In genomic region chr13:37934339-37935191, GRCh38 we compare ENCODE assay signal across 28 cellular contexts.
A peak's percentile ranks its signal among the peaks of the same experiment; 100 is the strongest.
DNase-seq lines count a peak whose midpoint lies in the region; ATAC-seq, FAIRE-seq and TF ChIP-seq lines count a peak whose summit lies in the region.
"Had no signal": no experiment of that assay in that cellular context is flagged by ENCODE, and none has a peak within 500 bp of the region (broad histone marks: within the 10 kb centered on the region; RNA-seq: fewer than 3 reads in every experiment).

No MANE protein-coding gene starts in this region.

- H3K14ac ChIP-seq in H1 (ENCODE audit: insufficient read length) = no peak overlapping the region

- H2BK12ac ChIP-seq in H1 (ENCODE audit: low read depth, low read length) = no peak overlapping the region

- intact Hi-C loops in esophagus muscularis mucosa (cut with DNase I) = no loop called here

- H3K27ac Mint-ChIP-seq in activated naive CD4-positive, alpha-beta T cell treated with anti-CD3 and anti-CD28 coated beads, Interleukin-2, amount 50 U/mL, for 72 hours = no peak overlapping the region
- H3K27ac Mint-ChIP-seq: activated T-cell treated with anti-CD3 and anti-CD28 coated beads, Interleukin-2, amount 50 U/mL, for 24 hours; stimulated activated naive CD8-positive, alpha-beta T cell treated with anti-CD3 and anti-CD28 coated beads, Interleukin-15, amount 100 ng/mL, for 72 hours had no signal

- no peaks in the 10 kb centered on the region for H3K27me3 ChIP-seq in H7 (ENCODE audit: control insufficient read depth, insufficient read depth, low read length)
- H3K27me3 ChIP-seq in H1 (replicated peaks in 1 of 4; ENCODE audit: control insufficient read depth in 3 of 4, extremely low read depth in 1 of 4, insufficient read depth in 3 of 4, low read length in 3 of 4) = no peaks in the 10 kb centered on the region
- H3K27me3 ChIP-seq in iPS-15b (ENCODE audit: control insufficient read depth, insufficient read depth, low read length) = no peaks in the 10 kb centered on the region
- H3K27me3 ChIP-seq in esophagus muscularis mucosa = no peaks in the 10 kb centered on the region
- H3K27me3 ChIP-seq: BLaER1, spleen had no signal

- peaks cover 0 to 5% of the 10 kb centered on the region in 2 donors for H3K9me3 Mint-ChIP-seq in activated naive CD4-positive, alpha-beta T cell treated with anti-CD3 and anti-CD28 coated beads, Interleukin-2, amount 50 U/mL, for 72 hours
- H3K9me3 Mint-ChIP-seq: stimulated activated naive CD8-positive, alpha-beta T cell treated with anti-CD3 and anti-CD28 coated beads, Interleukin-15, amount 100 ng/mL, for 72 hours had no signal

- peak overlapping the region; percentile 10; the same call in 1 of the 2 replicates for H3K4me3 ChIP-seq in H7 (ENCODE audit: insufficient read depth, low read depth, low read length)
- peak overlapping the region in 1 of 4 experiments; percentile 0; a peak in 2 of 8 replicates for H3K4me3 ChIP-seq in H1 (ENCODE audit: extremely low read depth in 1 of 4, insufficient read depth in 2 of 4, low read depth in 3 of 4, low read length in 4 of 4)
- H3K4me3 ChIP-seq in iPS-15b (ENCODE audit: low read depth, low read length) = peak overlapping the region; percentile 16
- no peak overlapping the region for H3K4me3 ChIP-seq in esophagus muscularis mucosa
- H3K4me3 ChIP-seq: BLaER1, SK-N-MC, spleen had no signal

- POLR2A ChIA-PET in H1 (lab: Charles Lee; ENCODE audit: partially characterized antibody) = no interaction called here

- H3K4me2 ChIP-seq in H1 (ENCODE audit: insufficient read depth in 1 of 2, low read depth in 2 of 2, low read length in 2 of 2) = peak overlapping the region; percentile 10 to 49; a peak in 3 of 4 replicates
- H3K4me2 ChIP-seq: BLaER1 had no signal

- H3K9me3 ChIP-seq in H1 (ENCODE audit: insufficient read depth in 2 of 2, low read depth in 1 of 2, low read length in 1 of 2) = no peaks in the 10 kb centered on the region
- H3K9me3 ChIP-seq in iPS-15b (ENCODE audit: control insufficient read depth, insufficient read depth, low read length) = no peaks in the 10 kb centered on the region
- no peaks in the 10 kb centered on the region for H3K9me3 ChIP-seq in esophagus muscularis mucosa
- H3K9me3 ChIP-seq: BLaER1, spleen had no signal

- no peak overlapping the region; the same call in 1 of the 2 replicates for H2BK5ac ChIP-seq in H1 (ENCODE audit: low read depth, low read length)

- H4K8ac ChIP-seq in H1 (ENCODE audit: extremely low read depth, insufficient read depth, low read length) = no peak overlapping the region

- DNase-seq in COLO668 (lab: John Stamatoyannopoulos, UW; ENCODE audit: unreplicated experiment) = peak; percentile 29
- DNase-seq in H7 = peak; percentile 30
- DNase-seq in H1 (ENCODE audit: low read depth in 1 of 2, low spot score in 2 of 2) = peak in 1 of 2 experiments; percentile 58
- no peak for DNase-seq in RPMI8226
- no peak for DNase-seq in esophagus muscularis mucosa (ENCODE audit: extremely low spot score)
- no peak for DNase-seq in activated naive CD4-positive, alpha-beta T cell treated with anti-CD3 and anti-CD28 coated beads, Interleukin-2, amount 50 U/mL, for 72 hours (ENCODE audit: low spot score in 2 of 2)
- DNase-seq: ACHN; activated CD4-positive, CD25-positive, alpha-beta regulatory T cell; activated effector memory CD4-positive, alpha-beta T cell treated with anti-CD3 and anti-CD28 coated beads, Interleukin-2, amount 50 U/mL, for 16 hours; activated T-cell treated with anti-CD3 and anti-CD28 coated beads, Interleukin-2, amount 50 U/mL, for 24 hours; central memory CD4-positive, alpha-beta T cell; cortex of kidney; DMS79; effector memory CD4-positive, alpha-beta T cell; GDM1; NCI-H1436; NCI-H2107; NCI-H446 treated with DMSO at 0.1 percent for 48 hours; NCI-H82; spleen; stimulated activated CD8-positive, alpha-beta memory T cell treated with anti-CD3 and anti-CD28 coated beads, Interleukin-4, amount 100 ng/mL, for 48 hours; stimulated activated naive CD8-positive, alpha-beta T cell treated with anti-CD3 and anti-CD28 coated beads, Interleukin-15, amount 100 ng/mL, for 72 hours had no signal

- H3K36me3 ChIP-seq in H7 (replicated peaks; ENCODE audit: control insufficient read depth, insufficient read depth, low read length) (no peaks in the 10 kb centered on the region), H1 (ENCODE audit: control insufficient read depth in 2 of 4, insufficient read depth in 4 of 4, low read length in 3 of 4) (no peaks in the 10 kb centered on the region; a peak in 1 of 8 replicates), iPS-15b (ENCODE audit: control insufficient read depth, insufficient read depth, low read length) (no peaks in the 10 kb centered on the region), esophagus muscularis mucosa (no peaks in the 10 kb centered on the region)
- H3K36me3 ChIP-seq: BLaER1, spleen had no signal

- H3K9ac ChIP-seq in H1 (replicated peaks in 1 of 4; ENCODE audit: extremely low read depth in 1 of 4, low read depth in 3 of 4, low read length in 3 of 4) = no peak overlapping the region
- no peak overlapping the region for H3K9ac ChIP-seq in iPS-15b (ENCODE audit: low read depth, low read length)
- H3K9ac ChIP-seq: BLaER1 had no signal

- no peak overlapping the region for H3K27ac ChIP-seq in H1 (ENCODE audit: low read depth, low read length)
- H3K27ac ChIP-seq in esophagus muscularis mucosa (replicated peaks in 1 of 4) = no peak overlapping the region
- H3K27ac ChIP-seq: BLaER1, epithelial cell of prostate, SK-N-MC, spleen had no signal

- H2AFZ ChIP-seq in H1 (ENCODE audit: low read length) = no peak overlapping the region; the same call in 1 of the 2 replicates

- no peak overlapping the region for H4K91ac ChIP-seq in H1 (replicated peaks; ENCODE audit: insufficient read length, low read length)

- H3K4me1 ChIP-seq in H1 (replicated peaks in 1 of 4; ENCODE audit: control insufficient read depth in 3 of 4, insufficient read depth in 4 of 4, low read length in 3 of 4) = peaks cover 0 to 4% (median under 1%) of the 10 kb centered on the region in 4 experiments; a peak in 5 of 7 replicates
- H3K4me1 ChIP-seq in iPS-15b (ENCODE audit: control insufficient read depth, insufficient read depth, low read length) = peaks cover 2% of the 10 kb centered on the region
- H3K4me1 ChIP-seq in esophagus muscularis mucosa = no peaks in the 10 kb centered on the region
- H3K4me1 ChIP-seq: BLaER1, spleen had no signal

- WGBS in H1 (ENCODE audit: extremely low coverage in 1 of 2, insufficient coverage in 1 of 2, insufficient read length in 1 of 2, insufficient replicate concordance in 2 of 2, low coverage in 1 of 2, low lambda C conversion rate in 2 of 2, missing lambda C conversion rate in 1 of 2), 2 experiments = 77% methylated on average over 23 of the region's 25 CpGs; no CpG with 5 or more reads in 1 of the 2 experiments
- 82% methylated on average over 23 of the region's 25 CpGs for WGBS in esophagus muscularis mucosa

- ATAC-seq in activated naive CD4-positive, alpha-beta T cell treated with anti-CD3 and anti-CD28 coated beads, Interleukin-2, amount 50 U/mL, for 72 hours = no peak
- ATAC-seq: HCT116; stimulated activated naive CD8-positive, alpha-beta T cell treated with anti-CD3 and anti-CD28 coated beads, Interleukin-15, amount 100 ng/mL, for 72 hours had no signal

- H3K4ac ChIP-seq in H1 (replicated peaks; ENCODE audit: insufficient read length, low read depth, low read length) = no peak overlapping the region

- no peak overlapping the region for H3K56ac ChIP-seq in H1 (replicated peaks; ENCODE audit: insufficient read length, low read depth, low read length)

- TF ChIP-seq EP300 in H1 (IDR thresholded peaks at IDR 0.05; ENCODE audit: borderline replicate concordance in 1 of 2, low read depth in 2 of 2, low read length in 2 of 2) (no peak), esophagus muscularis mucosa (IDR thresholded peaks at IDR 0.05) (no peak)

- no peaks in the 10 kb centered on the region for H3K36me3 Mint-ChIP-seq in activated naive CD4-positive, alpha-beta T cell treated with anti-CD3 and anti-CD28 coated beads, Interleukin-2, amount 50 U/mL, for 72 hours

- H3K79me1 ChIP-seq in H1 (ENCODE audit: low read depth, low read length) = no peaks in the 10 kb centered on the region

- TF ChIP-seq POLR2A in H1 (IDR thresholded peaks at IDR 0.05; ENCODE audit: control extremely low read depth in 1 of 2, low read depth in 2 of 2, low read length in 2 of 2) (peak in 1 of 2 experiments; percentile 44; a peak in 1 of 3 replicates), esophagus muscularis mucosa (IDR thresholded peaks at IDR 0.05; ENCODE audit: low read depth) (no peak)

- no peak overlapping the region for H2BK120ac ChIP-seq in H1 (replicated peaks; ENCODE audit: low read depth, low read length)

- no peak for FAIRE-seq in H1 (lab: Jason Lieb, UNC)
- FAIRE-seq: astrocyte had no signal

- H3K23me2 ChIP-seq in H1 (ENCODE audit: low read depth, low read length) = no peaks in the 10 kb centered on the region

- no peak overlapping the region for H4K5ac ChIP-seq in H1 (ENCODE audit: insufficient read length, low read depth, low read length)

- no peak overlapping the region for H3K23ac ChIP-seq in H1 (ENCODE audit: insufficient read length)

- H2BK20ac ChIP-seq in H1 (ENCODE audit: low read length) = 0 out of 2 replicates have a peak overlapping the region, but pooled peaks have one; percentile 2

- no peaks in the 10 kb centered on the region for H4K20me1 ChIP-seq in H1 (replicated peaks in 1 of 2; ENCODE audit: control insufficient read depth in 1 of 2, insufficient read depth in 2 of 2, low read length in 2 of 2)
- H4K20me1 ChIP-seq: BLaER1 had no signal

- H3K79me2 ChIP-seq in H1 (ENCODE audit: control insufficient read depth in 1 of 2, insufficient read depth in 2 of 2, low read length in 2 of 2) = peaks cover 0 to 34% of the 10 kb centered on the region in 2 experiments; a peak in 2 of 4 replicates

- no peak for TF ChIP-seq CTCF in H1 (IDR thresholded peaks at IDR 0.05; ENCODE audit: control extremely low read depth in 1 of 3, insufficient read depth in 1 of 3, low read depth in 1 of 3, low read length in 3 of 3)
- TF ChIP-seq CTCF in esophagus muscularis mucosa (IDR thresholded peaks at IDR 0.05) = no peak

- no peak for TF ChIP-seq RAD21 in H1 (IDR thresholded peaks at IDR 0.05 in 1 of 2, conservative IDR thresholded peaks at IDR 0.05 in 1 of 2; ENCODE audit: low read depth in 2 of 2, low read length in 2 of 2)

- H2BK15ac ChIP-seq in H1 (ENCODE audit: low read length) = 0 out of 2 replicates have a peak overlapping the region, but pooled peaks have one; percentile 76

- H3K18ac ChIP-seq in H1 (ENCODE audit: extremely low read depth, low read length) = 0 out of 2 replicates have a peak overlapping the region, but pooled peaks have one; percentile 40

- CTCF ChIA-PET in H1 (lab: Charles Lee; ENCODE audit: partially characterized antibody) = interaction anchor here (1.1 to 1.9 kb wide), 3 partner anchors 12 to 332 kb away, joined by 3 to 7 read pairs (median 3); no protein-coding TSS in a partner anchor

- H2AK5ac ChIP-seq in H1 (ENCODE audit: low read depth, low read length) = no peak overlapping the region

TF ChIP-seq in H1, 55 proteins besides CTCF, POLR2A, EP300 and RAD21:
- TF ChIP-seq FOSL1 (IDR thresholded peaks at IDR 0.05; ENCODE audit: insufficient read depth, low read depth, low read length) = no peak
- TF ChIP-seq NANOG (IDR thresholded peaks at IDR 0.05; ENCODE audit: insufficient read depth, low read depth, low read length, poor library complexity, severe bottlenecking) = no peak
- TF ChIP-seq ASH2L (IDR thresholded peaks at IDR 0.05; ENCODE audit: low read length) = peak; percentile 46

Comparison
In these comparisons a context has a peak if more than half of its experiments do, and no peak if none do; other contexts are left out.
1. DNase-seq: peak in COLO668 (single experiment) and H7 (single experiment); none in RPMI8226 (single experiment), esophagus muscularis mucosa (single experiment) and activated naive CD4-positive, alpha-beta T cell treated with anti-CD3 and anti-CD28 coated beads, Interleukin-2, amount 50 U/mL, for 72 hours (0 of 2).
2. H3K4me3 ChIP-seq: peak in H7 (single experiment) and iPS-15b (single experiment); none in esophagus muscularis mucosa (0 of 4).